ENCODE assay signal across 18 cellular contexts in the genomic region with DNA sequence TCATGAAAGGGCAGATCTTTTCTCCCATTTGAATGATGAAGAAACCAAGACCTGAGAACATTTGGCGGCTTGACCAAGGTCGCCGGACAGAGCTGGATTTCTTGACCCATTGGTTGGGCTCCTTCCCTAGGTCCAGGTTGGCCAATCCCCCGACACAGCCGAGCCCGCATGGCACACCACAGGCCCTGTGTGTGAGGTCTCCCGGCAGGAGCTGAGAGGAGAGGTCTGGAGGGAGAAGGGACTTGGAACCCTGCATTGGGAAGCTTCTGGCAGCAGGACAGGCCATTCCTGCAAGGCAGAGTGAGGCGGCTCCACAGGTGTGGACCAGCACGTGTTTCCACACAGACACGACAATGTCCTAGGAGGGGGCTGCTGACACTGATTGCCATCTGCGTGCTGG.
DNase-seq lines count a peak whose midpoint lies in the region; ATAC-seq, FAIRE-seq and TF ChIP-seq lines count a peak whose summit lies in the region.
"Had no signal": no experiment of that assay in that cellular context is flagged by ENCODE, and none has a peak within 500 bp of the region (broad histone marks: within the 10 kb centered on the region; RNA-seq: fewer than 3 reads in every experiment).

No MANE protein-coding gene starts in this region.

- H3K9ac ChIP-seq in kidney (ENCODE audit: low read length in 2 of 2) = no peak overlapping the region
- H3K9ac ChIP-seq: GM23248 had no signal

- peak; percentile 49 for DNase-seq in kidney
- peak; percentile 3 for DNase-seq in osteoblast (ENCODE audit: insufficient read length, low spot score, missing footprints)
- no peak for DNase-seq in stimulated activated naive B cell treated with anti-CD40 and anti-IgM and Interleukin-4, amounts not matched to agents 10 μg/mL and 1 μg/mL and 100 μg/mL, for 72 hours
- no peak for DNase-seq in GM03348 (ENCODE audit: low spot score)
- DNase-seq in foreskin keratinocyte = no peak
- DNase-seq: C1 segment of cervical spinal cord; Calu3; CD4-positive, alpha-beta memory T cell; COR-L47; DMS53; GF-D8; GM23248; H7; HCEC 1CT had no signal

- no peak overlapping the region for H2AFZ ChIP-seq in osteoblast (ENCODE audit: low read length)
- H2AFZ ChIP-seq: GM23248 had no signal

- H3K36me3 ChIP-seq in kidney (ENCODE audit: control insufficient read depth in 1 of 2, insufficient read depth in 2 of 2, low read length in 2 of 2) (no peaks in the 10 kb centered on the region), osteoblast (ENCODE audit: insufficient read depth, low read length) (no peaks in the 10 kb centered on the region)

- TF ChIP-seq CTCF in kidney (IDR thresholded peaks at IDR 0.05; ENCODE audit: borderline replicate concordance, extremely low read depth, insufficient read depth) (no peak), osteoblast (IDR thresholded peaks at IDR 0.05; ENCODE audit: extremely low read depth, low read depth, low read length) (no peak), foreskin keratinocyte (conservative IDR thresholded peaks at IDR 0.05) (no peak)

- no peak overlapping the region for H3K4me2 ChIP-seq in osteoblast (ENCODE audit: insufficient read depth, low read length)

- intact Hi-C loops in kidney (cut with DNase I) = no loop called here

- no peaks in the 10 kb centered on the region for H4K20me1 ChIP-seq in osteoblast (ENCODE audit: insufficient read depth, low read length)

- H3K4me3 ChIP-seq in kidney (ENCODE audit: low read length in 2 of 2) (no peak overlapping the region), osteoblast (ENCODE audit: insufficient read depth, low read length) (no peak overlapping the region)
- H3K4me3 ChIP-seq: GM23248 had no signal

- H3K9me3 ChIP-seq in kidney (ENCODE audit: control insufficient read depth in 1 of 2, low read length in 2 of 2) (no peaks in the 10 kb centered on the region), osteoblast (ENCODE audit: low read depth, low read length) (no peaks in the 10 kb centered on the region)

- H3K27ac ChIP-seq in kidney (ENCODE audit: low read depth in 2 of 2, low read length in 2 of 2) (no peak overlapping the region), osteoblast (ENCODE audit: low read depth, low read length) (no peak overlapping the region), foreskin keratinocyte (no peak overlapping the region)
- H3K27ac ChIP-seq: GM23248 had no signal

- no peak for FAIRE-seq in kidney (lab: Jason Lieb, UNC)
- FAIRE-seq: GM12892, GM19239, H1 had no signal

- H3K4me3 Mint-ChIP-seq in stimulated activated naive B cell treated with anti-CD40 and anti-IgM and Interleukin-4, amounts not matched to agents 10 μg/mL and 1 μg/mL and 100 μg/mL, for 72 hours = no peak overlapping the region
- H3K4me3 Mint-ChIP-seq: CD4-positive, alpha-beta memory T cell had no signal

- H3K79me2 ChIP-seq in osteoblast (ENCODE audit: insufficient read depth, low read length) = no peaks in the 10 kb centered on the region

- peaks cover 28 to 34% of the 10 kb centered on the region in 2 donors for H3K4me1 Mint-ChIP-seq in stimulated activated naive B cell treated with anti-CD40 and anti-IgM and Interleukin-4, amounts not matched to agents 10 μg/mL and 1 μg/mL and 100 μg/mL, for 72 hours
- H3K4me1 Mint-ChIP-seq: CD4-positive, alpha-beta memory T cell had no signal

- H3K27me3 Mint-ChIP-seq in stimulated activated naive B cell treated with anti-CD40 and anti-IgM and Interleukin-4, amounts not matched to agents 10 μg/mL and 1 μg/mL and 100 μg/mL, for 72 hours = peaks cover 9 to 15% of the 10 kb centered on the region in 2 donors

- H3K4me1 ChIP-seq in kidney (ENCODE audit: control insufficient read depth in 1 of 2, insufficient read depth in 1 of 2, low read depth in 1 of 2, low read length in 2 of 2) = no peaks in the 10 kb centered on the region
- no peaks in the 10 kb centered on the region for H3K4me1 ChIP-seq in osteoblast (ENCODE audit: insufficient read depth, low read length)
- no peaks in the 10 kb centered on the region for H3K4me1 ChIP-seq in foreskin keratinocyte

- H3K27me3 ChIP-seq in osteoblast (ENCODE audit: insufficient read depth, low read length) = peaks cover 20% of the 10 kb centered on the region
- H3K27me3 ChIP-seq in foreskin keratinocyte = peaks cover 36% of the 10 kb centered on the region

- H3K9me3 Mint-ChIP-seq in stimulated activated naive B cell treated with anti-CD40 and anti-IgM and Interleukin-4, amounts not matched to agents 10 μg/mL and 1 μg/mL and 100 μg/mL, for 72 hours = peaks cover 0 to 1% of the 10 kb centered on the region in 2 donors
- H3K9me3 Mint-ChIP-seq: CD4-positive, alpha-beta memory T cell had no signal

- peaks cover 0 to 3% of the 10 kb centered on the region in 2 donors for H3K36me3 Mint-ChIP-seq in stimulated activated naive B cell treated with anti-CD40 and anti-IgM and Interleukin-4, amounts not matched to agents 10 μg/mL and 1 μg/mL and 100 μg/mL, for 72 hours
- H3K36me3 Mint-ChIP-seq: CD4-positive, alpha-beta memory T cell had no signal

- peak overlapping the region; percentile 75 for H3K27ac Mint-ChIP-seq in stimulated activated naive B cell treated with anti-CD40 and anti-IgM and Interleukin-4, amounts not matched to agents 10 μg/mL and 1 μg/mL and 100 μg/mL, for 72 hours
- H3K27ac Mint-ChIP-seq: CD4-positive, alpha-beta memory T cell had no signal

- ATAC-seq in stimulated activated naive B cell treated with anti-CD40 and anti-IgM and Interleukin-4, amounts not matched to agents 10 μg/mL and 1 μg/mL and 100 μg/mL, for 72 hours (replicated peaks) = no peak
- ATAC-seq in HG03108 (IDR thresholded peaks at IDR 0.05; ENCODE audit: unreplicated experiment) (no peak), foreskin keratinocyte (no peak)

Comparison
In these comparisons a context has a peak if more than half of its experiments do, and no peak if none do; other contexts are left out.
1. DNase-seq: peak in kidney (single experiment) and osteoblast (single experiment); none in stimulated activated naive B cell treated with anti-CD40 and anti-IgM and Interleukin-4, amounts not matched to agents 10 μg/mL and 1 μg/mL and 100 μg/mL, for 72 hours (single experiment), GM03348 (single experiment) and foreskin keratinocyte (0 of 2).